Comparison of ENCODE assay signal across 1 cellular context in genomic region chr10:86755454-86755739, GRCh38.
TF ChIP-seq lines count a peak whose summit lies in the region.

No MANE protein-coding gene starts in this region.

TF ChIP-seq in GM12878, 131 proteins besides CTCF, POLR2A, EP300 and RAD21 (continued from another document):
- TF ChIP-seq HSF1 (IDR thresholded peaks at IDR 0.05; ENCODE audit: low read depth, low read length) (no peak), BCLAF1 (IDR thresholded peaks at IDR 0.05) (no peak), STAT3 (IDR thresholded peaks at IDR 0.05; ENCODE audit: low read depth, low read length) (no peak), FOXM1 (IDR thresholded peaks at IDR 0.05; ENCODE audit: low read depth, low read length) (no peak), POU2F2 (IDR thresholded peaks at IDR 0.05; ENCODE audit: borderline replicate concordance, low read depth, low read length) (0 out of 3 replicates have a peak, but pooled peaks have one; percentile 19), TBL1XR1 (IDR thresholded peaks at IDR 0.05; ENCODE audit: low read depth, low read length) (0 out of 2 replicates have a peak, but pooled peaks have one; percentile 10), REST (IDR thresholded peaks at IDR 0.05; ENCODE audit: low read depth, low read length) (no peak), SMAD5 (IDR thresholded peaks at IDR 0.05; ENCODE audit: low read depth) (no peak), ZBTB11 (CRISPR knock-in tag; IDR thresholded peaks at IDR 0.05) (no peak), CEBPZ (IDR thresholded peaks at IDR 0.05; ENCODE audit: low read depth, low read length) (no peak)
